In genomic region chr16:3957344-3957980, GRCh38 we compare ENCODE assay signal across 13 cellular contexts.
"Had no signal": no experiment of that assay in that cellular context is flagged by ENCODE, and none has a peak within 500 bp of the region (broad histone marks: within the 10 kb centered on the region; RNA-seq: fewer than 3 reads in every experiment).

No MANE protein-coding gene starts in this region.

- H3K9me3 Mint-ChIP-seq: activated naive CD4-positive, alpha-beta T cell treated with anti-CD3 and anti-CD28 coated beads, Interleukin-2, amount 50 U/mL, for 24 hours; activated T-helper 2 cell treated with anti-CD3 and anti-CD28 coated beads, Interferon-gamma antibody, Interleukin-2, Interleukin-4, amounts not matched to agents 10 μg/mL and 5 μg/mL and 100 μg/mL, durations not matched to agents 14 hours and 24 hours and 36 hours; effector memory CD8-positive, alpha-beta T cell; neural crest cell had no signal

- H3K4me3 ChIP-seq: gastroesophageal sphincter, pancreas, upper lobe of right lung had no signal

- H3K36me3 Mint-ChIP-seq: activated naive CD4-positive, alpha-beta T cell treated with anti-CD3 and anti-CD28 coated beads, Interleukin-2, amount 50 U/mL, for 24 hours had no signal

- H3K27ac ChIP-seq: gastroesophageal sphincter, pancreas, upper lobe of right lung had no signal

- H3K27me3 ChIP-seq: pancreas, upper lobe of right lung had no signal

- H3K36me3 ChIP-seq: gastroesophageal sphincter, pancreas, upper lobe of right lung had no signal

- H3K27ac Mint-ChIP-seq: activated naive CD4-positive, alpha-beta T cell treated with anti-CD3 and anti-CD28 coated beads, Interleukin-2, amount 50 U/mL, for 24 hours; activated T-helper 2 cell treated with anti-CD3 and anti-CD28 coated beads, Interferon-gamma antibody, Interleukin-2, Interleukin-4, amounts not matched to agents 10 μg/mL and 5 μg/mL and 100 μg/mL, durations not matched to agents 14 hours and 24 hours and 36 hours; effector memory CD8-positive, alpha-beta T cell had no signal

- ATAC-seq: effector memory CD8-positive, alpha-beta T cell; gastroesophageal sphincter; left ventricle myocardium superior; pancreas; upper lobe of right lung had no signal

- H3K9me3 ChIP-seq: gastroesophageal sphincter, pancreas, upper lobe of right lung had no signal

- DNase-seq: activated CD4-positive, alpha-beta T cell treated with anti-CD3 and anti-CD28 coated beads, Interleukin-2, amount 50 U/mL, for 1 hour; central memory CD4-positive, alpha-beta T cell; effector memory CD8-positive, alpha-beta T cell; left ventricle myocardium superior; mesendoderm; stimulated activated CD4-positive, alpha-beta T cell treated with anti-CD3 and anti-CD28 coated beads, Interleukin-2, amount 100 ng/mL, for 48 hours; stimulated activated naive CD4-positive, alpha-beta T cell treated with Interleukin-2 at 50 U/mL for 16 hours; upper lobe of right lung had no signal

- H3K4me3 Mint-ChIP-seq: activated naive CD4-positive, alpha-beta T cell treated with anti-CD3 and anti-CD28 coated beads, Interleukin-2, amount 50 U/mL, for 24 hours; effector memory CD8-positive, alpha-beta T cell; neural crest cell had no signal
